Comparison of ENCODE assay signal across 8 cellular contexts in genomic region chr4:67700874-67701850, GRCh38. TPM values are rescaled to one million over a fixed set of nuclear protein-coding genes. Genes with fewer than 3 reads are reported as not detected.
DNase-seq lines count a peak whose midpoint lies in the region; ATAC-seq, FAIRE-seq and TF ChIP-seq lines count a peak whose summit lies in the region.

Gene UBA6, minus strand, starts transcription at chr4:67701155. Its CDS starts 36 bp downstream, at chr4:67701119.

- peak within 1 kb of the TSS; percentile 68 to 91 for H3K4me3 ChIP-seq in right atrium auricular region
- H3K4me3 ChIP-seq in psoas muscle = peak within 1 kb of the TSS; percentile 96

- H3K27me3 ChIP-seq in right atrium auricular region (no peaks in the 10 kb centered on the region), psoas muscle (ENCODE audit: insufficient read depth in 3 of 3, low read length in 2 of 3) (no peaks in the 10 kb centered on the region)

- H3K36me3 ChIP-seq in right atrium auricular region (no peaks in the 10 kb centered on the region), psoas muscle (ENCODE audit: insufficient read depth in 1 of 2, low read depth in 1 of 2) (no peaks in the 10 kb centered on the region)

- peak; percentile 91 for ATAC-seq in GM18499 (IDR thresholded peaks at IDR 0.05; ENCODE audit: insufficient read depth, unreplicated experiment)
- peak; percentile 99 for ATAC-seq in HG02943 (IDR thresholded peaks at IDR 0.05; ENCODE audit: low read depth, unreplicated experiment)
- peak; percentile 100 for ATAC-seq in psoas muscle

- H3K9me3 ChIP-seq in right atrium auricular region (no peaks in the 10 kb centered on the region), psoas muscle (no peaks in the 10 kb centered on the region)

- H3K27ac ChIP-seq in angular gyrus (ENCODE audit: low read depth, low read length) = peak within 1 kb of the TSS; percentile 71
- peak within 1 kb of the TSS; percentile 81 to 91 for H3K27ac ChIP-seq in right atrium auricular region
- H3K27ac ChIP-seq in psoas muscle = peak within 1 kb of the TSS; percentile 86

- peak; percentile 94 for FAIRE-seq in urothelium cell line (lab: Jason Lieb, UNC)

- 1 to 2% (median 1%) methylated on average over 46 to 55 of the region's 55 CpGs for WGBS in psoas muscle, 3 donors

- TF ChIP-seq CTCF in right atrium auricular region (IDR thresholded peaks at IDR 0.05) (peak in 1 of 2 donors; percentile 59), psoas muscle (IDR thresholded peaks at IDR 0.05) (peak; percentile 36)

- intact Hi-C loops in psoas muscle (cut with DNase I) = loop anchor here (5.0 to 10.0 kb wide), 2 partner anchors 154 to 156 kb away; partner anchors contain the start of gene CENPC (in 2 of the 2)

- DNase-seq in NCI-H187 (lab: John Stamatoyannopoulos, UW) (peak; percentile 91 to 96), T-helper 2 cell (peak; percentile 89 to 98 (median 91)), right atrium auricular region (ENCODE audit: low spot score) (peak; percentile 96), psoas muscle (peak; percentile 96 to 98), urothelium cell line (ENCODE audit: low spot score) (peak; percentile 99)

- H3K4me1 ChIP-seq in right atrium auricular region (peaks cover 0 to 15% of the 10 kb centered on the region in 2 donors), psoas muscle (peaks cover 13% of the 10 kb centered on the region)

RNA-seq across cellular contexts. Expression of gene UBA6, which starts in this region (rescaled TPM):
- total RNA-seq in right atrium auricular region = 10 to 100 TPM; 22.4 to 28.6 TPM
- 10 to 100 TPM; 12.0 to 37.9 (median 23.8) TPM for total RNA-seq in psoas muscle
- 10 to 100 TPM in 1 of 3 donors, 1 to 10 TPM in 2; 3.3 to 14.3 (median 7.5) TPM for polyA plus RNA-seq in psoas muscle

Comparison
In these comparisons a context has a peak if more than half of its experiments do, and no peak if none do; other contexts are left out.
1. Peak in every context shown above with its lines: DNase-seq, ATAC-seq, H3K4me3 ChIP-seq and H3K27ac ChIP-seq.